In the genomic region with DNA sequence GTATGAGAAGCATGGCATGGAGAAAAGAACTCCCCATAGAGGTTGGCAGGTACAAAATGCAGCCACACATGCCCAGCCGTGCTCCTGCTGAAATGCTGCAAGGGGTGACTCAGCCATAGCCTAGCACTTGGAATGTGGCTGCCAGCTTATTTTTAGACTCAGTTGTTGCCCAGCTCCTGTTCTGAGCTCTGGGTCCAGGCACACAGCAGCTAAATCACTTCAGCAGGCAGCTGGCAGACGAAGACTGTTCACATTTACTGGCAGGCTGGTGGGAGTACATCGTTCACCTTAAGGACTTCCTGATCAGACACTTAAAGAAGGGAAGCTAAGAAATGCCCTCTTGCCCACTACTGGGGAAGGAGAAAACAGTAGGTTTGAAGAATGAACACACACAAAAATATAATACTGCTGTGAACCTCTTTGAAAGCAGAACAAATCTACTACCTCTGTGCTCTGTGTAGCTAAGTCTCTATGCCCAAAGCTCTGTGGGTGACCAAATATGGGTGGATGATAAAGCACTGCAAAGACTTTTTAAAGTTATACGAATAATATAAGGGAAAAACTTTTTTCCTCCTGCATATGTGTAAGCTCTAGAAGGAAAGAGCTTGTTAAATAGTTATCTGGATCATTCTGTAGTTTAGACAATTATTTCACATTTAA, we compare ENCODE assay signal across 10 cellular contexts.
DNase-seq lines count a peak whose midpoint lies in the region; ATAC-seq and TF ChIP-seq lines count a peak whose summit lies in the region.
"Had no signal": no experiment of that assay in that cellular context is flagged by ENCODE, and none has a peak within 500 bp of the region (broad histone marks: within the 10 kb centered on the region; RNA-seq: fewer than 3 reads in every experiment).

No MANE protein-coding gene starts in this region.

- no peak overlapping the region for H3K27ac ChIP-seq in brain microvascular endothelial cell
- H3K27ac ChIP-seq in aorta (ENCODE audit: low read depth in 1 of 2, low read length in 2 of 2) = peak overlapping the region; percentile 67 to 96

- peak; percentile 35 for DNase-seq in NCI-H82 (lab: John Stamatoyannopoulos, UW)
- DNase-seq in NCI-H82 treated with DMSO at 0.1 percent for 48 hours (lab: John Stamatoyannopoulos, UW; ENCODE audit: unreplicated experiment) = no peak
- DNase-seq in brain microvascular endothelial cell = peak; percentile 24
- peak; percentile 80 for DNase-seq in islet precursor cell
- DNase-seq in aorta = peak; percentile 79 to 81
- no peak for DNase-seq in NCI-H345 (lab: John Stamatoyannopoulos, UW)
- no peak for DNase-seq in NCI-H526 (lab: John Stamatoyannopoulos, UW)
- DNase-seq: activated gamma-delta T cell, NCI-H510A had no signal

- ATAC-seq in aorta (ENCODE audit: low FRiP score) (peak; percentile 94), GM19023 (IDR thresholded peaks at IDR 0.05; ENCODE audit: unreplicated experiment) (no peak)

- H3K9me3 ChIP-seq in aorta (ENCODE audit: control insufficient read depth, low read length) = no peaks in the 10 kb centered on the region

- H3K27me3 ChIP-seq in brain microvascular endothelial cell (replicated peaks) = no peaks in the 10 kb centered on the region
- H3K27me3 ChIP-seq in aorta (ENCODE audit: control insufficient read depth in 1 of 2, insufficient read depth in 2 of 2, low read length in 1 of 2) = no peaks in the 10 kb centered on the region

- TF ChIP-seq CTCF in brain microvascular endothelial cell (IDR thresholded peaks at IDR 0.05; ENCODE audit: low read depth, low read length, missing control alignments) = no peak

- no peaks in the 10 kb centered on the region for H3K4me1 ChIP-seq in aorta (ENCODE audit: control insufficient read depth in 1 of 2, insufficient read depth in 2 of 2, low read length in 2 of 2)

- H3K36me3 ChIP-seq in brain microvascular endothelial cell (replicated peaks) = no peaks in the 10 kb centered on the region
- no peaks in the 10 kb centered on the region for H3K36me3 ChIP-seq in aorta (ENCODE audit: control insufficient read depth in 1 of 2, insufficient read depth in 2 of 2, low read length in 1 of 2)

- intact Hi-C loops in aorta (cut with DNase I) = loop anchor here in 1 of 2 donors (1.0 kb wide), 1 partner anchor 16 kb away; no protein-coding TSS in a partner anchor

- H3K4me3 ChIP-seq in brain microvascular endothelial cell (ENCODE audit: low read depth, low read length) (no peak overlapping the region), aorta (ENCODE audit: low read length in 2 of 2) (no peak overlapping the region)

- WGBS in aorta, 2 donors = 5 to 9% methylated on average over 4 of the region's 4 CpGs

- in situ Hi-C loops in brain microvascular endothelial cell (cut with HindIII; ENCODE audit: low pct_ligation_motif_present, low sequenced_read_pairs) = no loop called here

Comparison
In these comparisons a context has a peak if more than half of its experiments do, and no peak if none do; other contexts are left out.
1. DNase-seq: peak in NCI-H82 (single experiment), brain microvascular endothelial cell (single experiment), islet precursor cell (single experiment) and aorta (2 of 2); none in NCI-H82 treated with DMSO at 0.1 percent for 48 hours (single experiment), NCI-H345 (single experiment) and NCI-H526 (0 of 2).